Comparison of ENCODE assay signal across 8 cellular contexts in genomic region chr10:73771722-73772279, GRCh38. TPM values are rescaled to one million over a fixed set of nuclear protein-coding genes. Genes with fewer than 3 reads are reported as not detected.
DNase-seq lines count a peak whose midpoint lies in the region; ATAC-seq and TF ChIP-seq lines count a peak whose summit lies in the region.

No MANE protein-coding gene starts in this region.

- H3K27me3 Mint-ChIP-seq in Caco-2 (ENCODE audit: insufficient read depth, unreplicated experiment) (no peaks in the 10 kb centered on the region), IgD-negative memory B cell (no peaks in the 10 kb centered on the region)

- POLR2A ChIA-PET in Caco-2 (lab: Charles Lee) = interaction anchor here (0.5 to 3.1 kb wide), 5 partner anchors 9 to 180 kb away, joined by 3 to 19 read pairs (median 6); partner anchors contain the start of genes CHCHD1, SEC24C and USP54

- H3K27ac Mint-ChIP-seq in Caco-2 (ENCODE audit: unreplicated experiment) = peak overlapping the region; percentile 75
- peak overlapping the region; percentile 96 to 98 (median 96) for H3K27ac Mint-ChIP-seq in IgD-negative memory B cell

- H3K36me3 ChIP-seq in Caco-2 (ENCODE audit: control insufficient read depth, insufficient read depth, low read length) (peaks cover 4% of the 10 kb centered on the region; the same call in 1 of the 2 replicates), ectodermal cell (ENCODE audit: control insufficient read depth, insufficient read depth, low read length) (peaks cover 33% of the 10 kb centered on the region), mesodermal cell (ENCODE audit: control insufficient read depth, insufficient read depth, low read length) (peaks cover 83% of the 10 kb centered on the region)

- H3K36me3 Mint-ChIP-seq in Caco-2 (ENCODE audit: insufficient read depth, unreplicated experiment) (peaks cover 65% of the 10 kb centered on the region), IgD-negative memory B cell (peaks cover 2% of the 10 kb centered on the region)

- peaks cover 7% of the 10 kb centered on the region; the same call in 1 of the 2 replicates for H3K4me1 ChIP-seq in Caco-2
- H3K4me1 ChIP-seq in ectodermal cell (ENCODE audit: control insufficient read depth, insufficient read depth, low read length) = peaks cover 18% of the 10 kb centered on the region
- H3K4me1 ChIP-seq in mesodermal cell (ENCODE audit: control insufficient read depth, insufficient read depth, low read length, poor library complexity, severe bottlenecking) = peaks cover 16% of the 10 kb centered on the region

- intact Hi-C loops in Caco-2 (cut with micrococcal nuclease; ENCODE audit: unreplicated experiment) = loop anchor here (1.0 to 2.0 kb wide), 2 partner anchors 12 to 27 kb away; partner anchors contain the start of gene SEC24C

- DNase-seq in Caco-2 = peak in 1 of 2 experiments; percentile 49
- peak; percentile 55 for DNase-seq in activated CD4-positive, CD25-positive, alpha-beta regulatory T cell treated with anti-CD3 and anti-CD28 coated beads, Interleukin-2, amount 50 U/mL, for 16 hours (ENCODE audit: low read depth, low spot score)
- DNase-seq in stimulated activated CD8-positive, alpha-beta memory T cell treated with anti-CD3 and anti-CD28 coated beads, Interleukin-4, amount 100 ng/mL, for 24 hours (ENCODE audit: low read depth) = peak; percentile 69

- H3K27ac ChIP-seq in ectodermal cell (ENCODE audit: insufficient read depth, low read depth, low read length, poor library complexity, severe bottlenecking) = peak overlapping the region; percentile 80
- H3K27ac ChIP-seq in mesodermal cell (ENCODE audit: low read depth, low read length, severe bottlenecking) = peak overlapping the region; percentile 86

- WGBS in ectodermal cell, 2 experiments = 15 to 17% methylated on average over 17 of the region's 17 CpGs
- whole genome bisulfite sequencing in mesodermal cell (ENCODE audit: insufficient coverage in 2 of 2), 2 experiments = 16 to 24% methylated on average over 6 to 16 of the region's 17 CpGs

- H3K27me3 ChIP-seq in Caco-2 (replicated peaks; ENCODE audit: control insufficient read depth, insufficient read depth, low read length) (no peaks in the 10 kb centered on the region), ectodermal cell (ENCODE audit: control insufficient read depth, insufficient read depth, low read length, poor library complexity, severe bottlenecking) (no peaks in the 10 kb centered on the region)

- peaks cover 21% of the 10 kb centered on the region for H3K4me1 Mint-ChIP-seq in Caco-2 (ENCODE audit: low read depth, unreplicated experiment)
- H3K4me1 Mint-ChIP-seq in IgD-negative memory B cell = peaks cover 37 to 39% (median 38%) of the 10 kb centered on the region in 3 donors

- H3K9me3 Mint-ChIP-seq in Caco-2 (ENCODE audit: unreplicated experiment) = no peaks in the 10 kb centered on the region
- no peaks in the 10 kb centered on the region for H3K9me3 Mint-ChIP-seq in IgD-negative memory B cell

- H3K4me3 Mint-ChIP-seq in Caco-2 (ENCODE audit: unreplicated experiment) = peak overlapping the region; percentile 82
- peak overlapping the region; percentile 90 to 99 (median 96) for H3K4me3 Mint-ChIP-seq in IgD-negative memory B cell

- H3K4me3 ChIP-seq in Caco-2 (ENCODE audit: low read depth, low read length) (peak overlapping the region; percentile 91), ectodermal cell (ENCODE audit: insufficient read depth, low read depth, low read length) (peak overlapping the region; percentile 95), mesodermal cell (ENCODE audit: extremely low read depth, insufficient read depth, low read length, poor library complexity, severe bottlenecking) (peak overlapping the region; percentile 67)

- CTCF ChIA-PET in Caco-2 (lab: Charles Lee) = interaction anchor here (0.5 to 2.3 kb wide), 5 partner anchors 11 to 1355 kb away, joined by 3 to 9 read pairs (median 3); partner anchors contain the start of gene CHCHD1

- no peak for TF ChIP-seq CTCF in Caco-2 (IDR thresholded peaks at IDR 0.05; ENCODE audit: insufficient read depth in 1 of 2, low read depth in 1 of 2, low read length in 1 of 2, severe bottlenecking in 1 of 2, unreplicated experiment in 1 of 2)

- H3K9me3 ChIP-seq in Caco-2 (no peaks in the 10 kb centered on the region), ectodermal cell (ENCODE audit: control insufficient read depth, low read length) (no peaks in the 10 kb centered on the region), mesodermal cell (ENCODE audit: control insufficient read depth, low read length) (no peaks in the 10 kb centered on the region)

- ATAC-seq in GM19452 (IDR thresholded peaks at IDR 0.05; ENCODE audit: unreplicated experiment) = peak; percentile 49
- no peak for ATAC-seq in GM21515 (IDR thresholded peaks at IDR 0.05; ENCODE audit: unreplicated experiment)

- TSS peak; percentile 40 for BruUV-seq in Caco-2 (replicated peaks; lab: Mats Ljungman, UMichigan)

RNA-seq across cellular contexts. Expression of gene CHCHD1, which starts 10.0 kb away (rescaled TPM):
- total RNA-seq in Caco-2 (2022) = 42.0 and 44.1 TPM in 2 replicates
- 54.4 TPM for polyA plus RNA-seq in IgD-negative memory B cell
- 80.3 TPM for polyA plus RNA-seq in ectodermal cell (2013, experiment 1 of 4)
- polyA plus RNA-seq in ectodermal cell (2013, experiment 2 of 4) = 79.5 TPM
- polyA plus RNA-seq in ectodermal cell (2013, experiment 3 of 4) = 77.5 TPM
- polyA plus RNA-seq in ectodermal cell (2013, experiment 4 of 4) = 90.7 TPM
- polyA plus RNA-seq in mesodermal cell (2013, experiment 1 of 2) = 83.9 TPM
- 76.2 TPM for polyA plus RNA-seq in mesodermal cell (2013, experiment 2 of 2)

RNA-seq across cellular contexts. Expression of gene ZSWIM8, which starts 13.6 kb away (rescaled TPM):
- 93.2 and 103 TPM in 2 replicates for total RNA-seq in Caco-2 (2022)
- polyA plus RNA-seq in IgD-negative memory B cell = 15.2 TPM
- polyA plus RNA-seq in ectodermal cell (2013, experiment 1 of 4) = 80.6 TPM
- polyA plus RNA-seq in ectodermal cell (2013, experiment 2 of 4) = 85.3 TPM
- polyA plus RNA-seq in ectodermal cell (2013, experiment 3 of 4) = 56.6 TPM
- 83.3 TPM for polyA plus RNA-seq in ectodermal cell (2013, experiment 4 of 4)
- 87.3 TPM for polyA plus RNA-seq in mesodermal cell (2013, experiment 1 of 2)
- polyA plus RNA-seq in mesodermal cell (2013, experiment 2 of 2) = 78.3 TPM

RNA-seq across cellular contexts. Expression of gene SEC24C, which starts 27.6 kb away (rescaled TPM):
- 91.0 and 91.2 TPM in 2 replicates for total RNA-seq in Caco-2 (2022)
- 31.8 TPM for polyA plus RNA-seq in IgD-negative memory B cell
- polyA plus RNA-seq in ectodermal cell (2013, experiment 1 of 4) = 67.5 TPM
- polyA plus RNA-seq in ectodermal cell (2013, experiment 2 of 4) = 70.5 TPM
- 48.5 TPM for polyA plus RNA-seq in ectodermal cell (2013, experiment 3 of 4)
- polyA plus RNA-seq in ectodermal cell (2013, experiment 4 of 4) = 56.8 TPM
- polyA plus RNA-seq in mesodermal cell (2013, experiment 1 of 2) = 81.1 TPM
- 68.9 TPM for polyA plus RNA-seq in mesodermal cell (2013, experiment 2 of 2)

RNA-seq across cellular contexts. Expression of gene NDST2, which starts 39.6 kb away (rescaled TPM):
- 16.8 and 18.6 TPM in 2 replicates for total RNA-seq in Caco-2 (2022)
- 21.4 TPM for polyA plus RNA-seq in IgD-negative memory B cell
- polyA plus RNA-seq in ectodermal cell (2013, experiment 1 of 4) = 23.1 TPM
- polyA plus RNA-seq in ectodermal cell (2013, experiment 2 of 4) = 25.6 TPM
- 20.0 TPM for polyA plus RNA-seq in ectodermal cell (2013, experiment 3 of 4)
- polyA plus RNA-seq in ectodermal cell (2013, experiment 4 of 4) = 24.7 TPM
- polyA plus RNA-seq in mesodermal cell (2013, experiment 1 of 2) = 20.7 TPM
- polyA plus RNA-seq in mesodermal cell (2013, experiment 2 of 2) = 13.8 TPM
